ENCODE assay signal across 29 cellular contexts in the genomic region with DNA sequence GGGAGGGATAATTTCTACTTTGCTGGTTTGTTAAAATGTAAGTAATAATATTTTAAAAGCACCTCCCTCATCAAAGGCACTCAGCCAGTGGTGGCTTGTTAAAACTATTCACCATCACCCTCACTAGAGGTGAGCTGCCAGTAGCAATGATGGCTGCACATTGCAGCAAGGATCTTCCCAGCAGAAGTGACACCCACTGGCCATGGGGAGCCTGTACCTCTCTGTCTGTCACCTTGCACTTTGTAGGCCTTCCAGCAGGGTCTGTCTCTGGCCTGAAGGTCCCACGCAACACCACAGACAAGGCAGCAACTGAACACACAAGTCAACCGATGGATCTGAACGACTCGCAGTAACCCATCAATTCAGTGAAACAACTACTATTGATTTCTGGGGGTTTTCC. TPM values are rescaled to one million over a fixed set of nuclear protein-coding genes. Genes with fewer than 3 reads are reported as not detected.
DNase-seq lines count a peak whose midpoint lies in the region; ATAC-seq and TF ChIP-seq lines count a peak whose summit lies in the region.
"Had no signal": no experiment of that assay in that cellular context is flagged by ENCODE, and none has a peak within 500 bp of the region (broad histone marks: within the 10 kb centered on the region; RNA-seq: fewer than 3 reads in every experiment).

No MANE protein-coding gene starts in this region.

- no peak overlapping the region for H2BK120ac ChIP-seq in neuronal stem cell (ENCODE audit: low read depth, low read length)

- H3K4me1 Mint-ChIP-seq in activated CD4-positive, alpha-beta T cell treated with anti-CD3 and anti-CD28 coated beads for 36 hours, result peaks cover 19% of the 10 kb centered on the region
- H3K4me1 Mint-ChIP-seq in WTC11, result peaks cover 76% of the 10 kb centered on the region
- H3K4me1 Mint-ChIP-seq in HFFc6 (ENCODE audit: low read depth), result peaks cover 7% of the 10 kb centered on the region; the same call in 1 of the 2 replicates

- no peaks in the 10 kb centered on the region for H3K9me3 Mint-ChIP-seq in activated CD4-positive, alpha-beta T cell treated with anti-CD3 and anti-CD28 coated beads for 36 hours (ENCODE audit: low read depth)
- H3K9me3 Mint-ChIP-seq in WTC11 (no peaks in the 10 kb centered on the region), HFFc6 (no peaks in the 10 kb centered on the region)
- H3K9me3 Mint-ChIP-seq: activated T-cell treated with anti-CD3 and anti-CD28 coated beads, Interleukin-2, amount 50 U/mL, for 72 hours; effector memory CD8-positive, alpha-beta T cell; neural crest cell had no signal

- H3K27ac Mint-ChIP-seq in activated CD4-positive, alpha-beta T cell treated with anti-CD3 and anti-CD28 coated beads for 36 hours, result no peak overlapping the region
- H3K27ac Mint-ChIP-seq in WTC11 (peak overlapping the region; percentile 61; the same call in 1 of the 2 replicates), HFFc6 (no peak overlapping the region)
- H3K27ac Mint-ChIP-seq: activated T-cell treated with anti-CD3 and anti-CD28 coated beads, Interleukin-2, amount 50 U/mL, for 72 hours; effector memory CD8-positive, alpha-beta T cell had no signal

- H3K27me3 ChIP-seq in HCT116 (ENCODE audit: insufficient read depth, low read length) (no peaks in the 10 kb centered on the region), neuronal stem cell (ENCODE audit: control insufficient read depth in 3 of 3, insufficient read depth in 3 of 3, low read depth in 1 of 3, low read length in 3 of 3) (peaks cover 0 to 6% (median 0%) of the 10 kb centered on the region in 3 experiments)
- H3K27me3 ChIP-seq: cardiac muscle cell, esophagus squamous epithelium, upper lobe of left lung had no signal

- H3K4me1 ChIP-seq in HCT116 (ENCODE audit: control insufficient read depth in 1 of 2, insufficient read depth in 2 of 2, low read length in 2 of 2) (no peaks in the 10 kb centered on the region), neuronal stem cell (ENCODE audit: control insufficient read depth in 2 of 2, insufficient read depth in 1 of 2, low read depth in 1 of 2, low read length in 2 of 2) (no peaks in the 10 kb centered on the region)
- H3K4me1 ChIP-seq: gastrocnemius medialis had no signal

- H2BK15ac ChIP-seq in neuronal stem cell (ENCODE audit: low read length), result no peak overlapping the region

- TF ChIP-seq CTCF in HCT116 (IDR thresholded peaks at IDR 0.05 in 2 of 3, conservative IDR thresholded peaks at IDR 0.05 in 1 of 3; ENCODE audit: borderline replicate concordance in 1 of 3, insufficient read depth in 1 of 3, low read depth in 2 of 3, low read length in 2 of 3), result peak in 2 of 3 experiments; percentile 23 to 29; a peak in 2 of 6 replicates
- no peak for TF ChIP-seq CTCF in WTC11 (IDR thresholded peaks at IDR 0.05)
- TF ChIP-seq CTCF in HFFc6 (IDR thresholded peaks at IDR 0.05), result no peak
- no peak for TF ChIP-seq CTCF in GM13976 (IDR thresholded peaks at IDR 0.05; ENCODE audit: borderline replicate concordance, control extremely low read depth, extremely low read depth, insufficient read depth, missing control alignments)

- H2AFZ ChIP-seq in HCT116 (ENCODE audit: low read depth, low read length, poor library complexity, severe bottlenecking), result no peak overlapping the region
- H2AFZ ChIP-seq in neuronal stem cell (ENCODE audit: low read length), result no peak overlapping the region

- H2BK5ac ChIP-seq in neuronal stem cell (ENCODE audit: low read length), result no peak overlapping the region

- TF ChIP-seq POLR2A in HCT116 (IDR thresholded peaks at IDR 0.05; ENCODE audit: borderline replicate concordance, extremely low read depth, insufficient read depth, insufficient read length), result no peak

- H3K79me1 ChIP-seq in neuronal stem cell (ENCODE audit: low read depth, low read length), result no peaks in the 10 kb centered on the region

- WGBS in neuronal stem cell (ENCODE audit: extremely low coverage in 2 of 2, insufficient read length in 2 of 2, insufficient replicate concordance in 1 of 2), 2 donors, result no CpG with 5 or more reads among the region's 4 CpGs

- no peak overlapping the region for H3K9ac ChIP-seq in HCT116 (ENCODE audit: low read length)
- H3K9ac ChIP-seq in neuronal stem cell (ENCODE audit: low read depth, low read length, poor library complexity), result no peak overlapping the region

- H3K9me3 ChIP-seq in HCT116 (ENCODE audit: control insufficient read depth in 1 of 2, insufficient read depth in 1 of 2, low read depth in 1 of 2, low read length in 2 of 2) (no peaks in the 10 kb centered on the region), neuronal stem cell (replicated peaks in 1 of 2; ENCODE audit: control insufficient read depth in 2 of 2, insufficient read depth in 1 of 2, low read depth in 1 of 2, low read length in 2 of 2) (no peaks in the 10 kb centered on the region)
- H3K9me3 ChIP-seq: esophagus squamous epithelium, gastrocnemius medialis, upper lobe of left lung had no signal

- H3K79me2 ChIP-seq in HCT116 (ENCODE audit: insufficient read depth, low read length), result no peaks in the 10 kb centered on the region

- no peak overlapping the region for H3K4me3 ChIP-seq in HCT116 (replicated peaks in 1 of 2; ENCODE audit: low read depth in 1 of 2, low read length in 2 of 2)
- H3K4me3 ChIP-seq in neuronal stem cell (ENCODE audit: low read length in 2 of 2), result no peak overlapping the region
- H3K4me3 ChIP-seq: cardiac muscle cell, coronary artery, esophagus squamous epithelium, gastrocnemius medialis, upper lobe of left lung had no signal

- no peaks in the 10 kb centered on the region for H3K36me3 Mint-ChIP-seq in activated CD4-positive, alpha-beta T cell treated with anti-CD3 and anti-CD28 coated beads for 36 hours (ENCODE audit: low read depth)
- peaks cover 10% of the 10 kb centered on the region for H3K36me3 Mint-ChIP-seq in WTC11
- H3K36me3 Mint-ChIP-seq in HFFc6 (ENCODE audit: low read depth), result no peaks in the 10 kb centered on the region

- no peak overlapping the region for H2BK12ac ChIP-seq in neuronal stem cell (ENCODE audit: low read length)

- H3K4me2 ChIP-seq in HCT116 (ENCODE audit: low read length) (no peak overlapping the region), neuronal stem cell (ENCODE audit: insufficient read depth, low read length, poor library complexity, severe bottlenecking) (no peak overlapping the region)

- no peak for ATAC-seq in activated CD4-positive, alpha-beta T cell treated with anti-CD3 and anti-CD28 coated beads for 36 hours
- ATAC-seq in HCT116 (peak; percentile 91), WTC11 (peak; percentile 82)
- ATAC-seq: effector memory CD8-positive, alpha-beta T cell; gastrocnemius medialis; left ventricle myocardium superior; Panc1; sciatic nerve had no signal

- CTCF ChIA-PET in activated CD4-positive, alpha-beta T cell treated with anti-CD3 and anti-CD28 coated beads for 36 hours (lab: Charles Lee), result interaction anchor here (1.5 kb wide), 1 partner anchor 16 kb away, joined by 3 read pairs; no protein-coding TSS in a partner anchor
- CTCF ChIA-PET in HCT116 (lab: Charles Lee) (no interaction called here), WTC11 (lab: Charles Lee) (interaction anchor here (1.1 to 2.7 kb wide), 3 partner anchors 10 to 128 kb away, joined by 3 to 7 read pairs (median 5); no protein-coding TSS in a partner anchor)

- no peak overlapping the region for H3K4me3 Mint-ChIP-seq in activated CD4-positive, alpha-beta T cell treated with anti-CD3 and anti-CD28 coated beads for 36 hours
- no peak overlapping the region for H3K4me3 Mint-ChIP-seq in WTC11
- no peak overlapping the region for H3K4me3 Mint-ChIP-seq in HFFc6
- H3K4me3 Mint-ChIP-seq: activated T-cell treated with anti-CD3 and anti-CD28 coated beads, Interleukin-2, amount 50 U/mL, for 72 hours; effector memory CD8-positive, alpha-beta T cell; neural crest cell had no signal

- H4K20me1 ChIP-seq in HCT116 (ENCODE audit: insufficient read depth), result no peaks in the 10 kb centered on the region

- no peak overlapping the region for H3K14ac ChIP-seq in neuronal stem cell (ENCODE audit: low read length)

- H3K36me3 ChIP-seq in HCT116 (ENCODE audit: control insufficient read depth in 1 of 2, insufficient read depth in 2 of 2, low read length in 2 of 2) (no peaks in the 10 kb centered on the region), neuronal stem cell (replicated peaks in 1 of 2; ENCODE audit: control insufficient read depth in 2 of 2, insufficient read depth in 2 of 2, low read length in 2 of 2) (no peaks in the 10 kb centered on the region)
- H3K36me3 ChIP-seq: cardiac muscle cell, esophagus squamous epithelium, gastrocnemius medialis, upper lobe of left lung had no signal

- H3K27me3 Mint-ChIP-seq in activated CD4-positive, alpha-beta T cell treated with anti-CD3 and anti-CD28 coated beads for 36 hours, result peaks cover 2% of the 10 kb centered on the region
- H3K27me3 Mint-ChIP-seq in WTC11 (ENCODE audit: low read depth) (peaks cover 4% of the 10 kb centered on the region), HFFc6 (ENCODE audit: insufficient read depth) (peaks cover 20% of the 10 kb centered on the region)

- no TSS peak for BruUV-seq in HCT116 (replicated peaks; lab: Mats Ljungman, UMichigan)

- H3K23ac ChIP-seq in neuronal stem cell (ENCODE audit: low read depth, low read length, poor library complexity), result no peak overlapping the region

- RAD21 ChIA-PET in HCT116 (lab: Charles Lee; ENCODE audit: low non-redundant PET in 1 of 2, low total read pairs in 2 of 2, uncharacterized antibody in 2 of 2, unreplicated experiment in 2 of 2), result no interaction called here

- in situ Hi-C loops in GM13976 (cut with MboI; ENCODE audit: low sequenced_read_pairs, unreplicated experiment), result no loop called here

- no peak overlapping the region for H3K4ac ChIP-seq in neuronal stem cell (ENCODE audit: low read length)

- H3K9me2 ChIP-seq in HCT116 (ENCODE audit: insufficient read depth), result no peaks in the 10 kb centered on the region

- H3K27ac ChIP-seq in HCT116 (ENCODE audit: low read depth, low read length) (no peak overlapping the region), neuronal stem cell (replicated peaks; ENCODE audit: low read length) (no peak overlapping the region)
- H3K27ac ChIP-seq: cardiac muscle cell, coronary artery, esophagus squamous epithelium, gastrocnemius medialis, upper lobe of left lung had no signal

- DNase-seq in activated CD4-positive, alpha-beta T cell treated with anti-CD3 and anti-CD28 coated beads for 36 hours, result peak; percentile 9
- DNase-seq in activated CD4-positive, alpha-beta T cell treated with anti-CD3 and anti-CD28 coated beads, Interleukin-2, amount 50 U/mL, for 4 hours, result no peak
- DNase-seq in HCT116 (ENCODE audit: low read depth, low spot score), result no peak
- no peak for DNase-seq in WTC11 (ENCODE audit: low spot score)
- DNase-seq in neuronal stem cell (ENCODE audit: low spot score), result no peak
- DNase-seq in HFFc6, result no peak
- DNase-seq in NCI-H128 (lab: John Stamatoyannopoulos, UW; ENCODE audit: unreplicated experiment), result no peak
- DNase-seq in GM13976 (ENCODE audit: low spot score), result no peak
- DNase-seq: activated naive CD4-positive, alpha-beta T cell treated with Interleukin-2 at 50 U/mL for 16 hours; effector memory CD8-positive, alpha-beta T cell; esophagus squamous epithelium; gastrocnemius medialis; GF-D8; H7; left ventricle myocardium superior; NCI-H1436; NCI-H2171; SIG-M5; upper lobe of left lung had no signal

- peak overlapping the region; percentile 8 for H2AK5ac ChIP-seq in neuronal stem cell (ENCODE audit: low read depth, low read length)

- no peak overlapping the region for H3K18ac ChIP-seq in neuronal stem cell (ENCODE audit: low read length)

- intact Hi-C loops in activated CD4-positive, alpha-beta T cell treated with anti-CD3 and anti-CD28 coated beads for 36 hours (cut with DNase I, micrococcal nuclease), result loop anchor here in 1 of 2 experiments (10.0 kb wide), 1 partner anchor 636 kb away; no protein-coding TSS in a partner anchor
- intact Hi-C loops in HCT116 (cut with micrococcal nuclease), result no loop called here

- H4K91ac ChIP-seq in neuronal stem cell (ENCODE audit: low read depth, low read length, poor library complexity), result no peak overlapping the region

- POLR2A ChIA-PET in activated CD4-positive, alpha-beta T cell treated with anti-CD3 and anti-CD28 coated beads for 36 hours (lab: Charles Lee), result no interaction called here
- POLR2A ChIA-PET in HCT116 (lab: Charles Lee) (no interaction called here), WTC11 (lab: Charles Lee) (interaction anchor here (1.0 kb wide), 1 partner anchor 11 kb away, joined by 3 read pairs; no protein-coding TSS in a partner anchor)

- no peak for TF ChIP-seq RAD21 in HCT116 (IDR thresholded peaks at IDR 0.05; ENCODE audit: low read depth)

- no peak overlapping the region for H4K8ac ChIP-seq in neuronal stem cell (ENCODE audit: low read depth, low read length)

RNA-seq across cellular contexts. Expression of a gene that starts 47.3 kb away (rescaled TPM):
- not detected for total RNA-seq in activated CD4-positive, alpha-beta T cell treated with anti-CD3 and anti-CD28 coated beads for 36 hours
- total RNA-seq in HCT116 (2021; ENCODE audit: unreplicated experiment) (not detected), WTC11 (2021) (6.3 to 8.2 TPM (median 7.0 TPM) in 3 replicates)
- not detected in 2 replicates for polyA plus RNA-seq in HCT116 (2012)
- 0.04 TPM for polyA plus RNA-seq in neuronal stem cell (2013, experiment 1 of 2)
- 0.01 TPM for polyA plus RNA-seq in neuronal stem cell (2013, experiment 2 of 2)
- total RNA-seq in HFFc6 (2021; fragmentation: NEBNext Ultra II Directional; extraction: Animal tissue kit (Norgen Biotek cat#: 25700)), result not detected
- total RNA-seq: A172; activated T-cell treated with anti-CD3 and anti-CD28 coated beads, Interleukin-2, amount 50 U/mL, for 72 hours; cardiac muscle cell; esophagus squamous epithelium; gastrocnemius medialis; left ventricle myocardium superior; M059J; mononuclear cell; neural crest cell; sciatic nerve; T-helper 1 cell treated with Interleukin-12 subunit alpha and Interleukin-12 subunit beta and Interleukin-4 antibody, amounts not matched to agents 30 ng/mL and 1 ng/mL, for 36 hours; upper lobe of left lung had no signal
- polyA plus RNA-seq: cardiac muscle cell had no signal

Comparison
In these comparisons a context has a peak if more than half of its experiments do, and no peak if none do; other contexts are left out.
1. CTCF ChIP-seq: peak in HCT116 (2 of 3); none in WTC11 (single experiment), HFFc6 (single experiment) and GM13976 (single experiment).